1 cellular context compared by ENCODE assay signal in the genomic region with DNA sequence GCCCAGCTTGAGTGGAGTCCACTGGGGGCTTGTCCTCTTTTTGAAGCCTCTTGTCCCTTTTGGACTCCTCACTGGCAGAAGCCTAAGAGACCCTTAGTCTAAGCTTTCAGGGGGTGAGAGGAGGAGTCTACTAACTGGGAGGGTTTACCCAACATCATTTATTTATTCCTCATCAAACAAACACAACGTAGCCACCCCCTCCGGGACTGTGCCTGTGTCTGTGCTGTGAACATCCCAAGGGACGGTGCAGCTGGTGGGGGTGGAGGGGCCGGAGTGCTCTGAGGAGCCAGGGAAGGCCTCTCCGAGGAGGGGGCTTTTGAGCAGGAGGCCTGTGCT.
TF ChIP-seq lines count a peak whose summit lies in the region.

No MANE protein-coding gene starts in this region.

TF ChIP-seq in H1, 55 proteins besides CTCF, POLR2A, EP300 and RAD21:
- TF ChIP-seq TAF7 (optimal IDR thresholded peaks at IDR 0.05; ENCODE audit: borderline replicate concordance, low read depth, low read length), result no peak
- TF ChIP-seq YY1 (IDR thresholded peaks at IDR 0.05; ENCODE audit: low read depth, low read length), result no peak
- TF ChIP-seq SUZ12 (IDR thresholded peaks at IDR 0.05; ENCODE audit: low read length), result no peak
- TF ChIP-seq TEAD4 (IDR thresholded peaks at IDR 0.05; ENCODE audit: low read depth, low read length), result no peak
- TF ChIP-seq RXRA (IDR thresholded peaks at IDR 0.05; ENCODE audit: insufficient read depth, low read depth, low read length), result no peak
- no peak for TF ChIP-seq CBX8 (IDR thresholded peaks at IDR 0.05; ENCODE audit: borderline replicate concordance, low read depth, low read length)
- no peak for TF ChIP-seq CREB1 (IDR thresholded peaks at IDR 0.05)
- no peak for TF ChIP-seq SAP30 (IDR thresholded peaks at IDR 0.05; ENCODE audit: insufficient read depth, insufficient replicate concordance, low read length)
- TF ChIP-seq BRCA1 (IDR thresholded peaks at IDR 0.05; ENCODE audit: low read depth, low read length), result no peak
- no peak for TF ChIP-seq BACH1 (IDR thresholded peaks at IDR 0.05; ENCODE audit: low read length)
- TF ChIP-seq KDM1A (IDR thresholded peaks at IDR 0.05; ENCODE audit: borderline replicate concordance, low read length), result no peak
- TF ChIP-seq, protein P1, sequence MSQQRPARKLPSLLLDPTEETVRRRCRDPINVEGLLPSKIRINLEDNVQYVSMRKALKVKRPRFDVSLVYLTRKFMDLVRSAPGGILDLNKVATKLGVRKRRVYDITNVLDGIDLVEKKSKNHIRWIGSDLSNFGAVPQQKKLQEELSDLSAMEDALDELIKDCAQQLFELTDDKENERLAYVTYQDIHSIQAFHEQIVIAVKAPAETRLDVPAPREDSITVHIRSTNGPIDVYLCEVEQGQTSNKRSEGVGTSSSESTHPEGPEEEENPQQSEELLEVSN (IDR thresholded peaks at IDR 0.05), result no peak
